In genomic region chr5:172802585-172803176, GRCh38 we compare ENCODE assay signal across 16 cellular contexts. TPM values are rescaled to one million over a fixed set of nuclear protein-coding genes. Genes with fewer than 3 reads are reported as not detected.
DNase-seq lines count a peak whose midpoint lies in the region; ATAC-seq, FAIRE-seq and TF ChIP-seq lines count a peak whose summit lies in the region.
"Had no signal": no experiment of that assay in that cellular context is flagged by ENCODE, and none has a peak within 500 bp of the region (broad histone marks: within the 10 kb centered on the region; RNA-seq: fewer than 3 reads in every experiment).

No MANE protein-coding gene starts in this region.

- no peak overlapping the region for H3K27ac Mint-ChIP-seq in Calu3 (ENCODE audit: unreplicated experiment)

- H3K27me3 ChIP-seq in PC-3 (ENCODE audit: low read length) (no peaks in the 10 kb centered on the region), bronchial epithelial cell (ENCODE audit: control insufficient read depth, insufficient read depth, low read length) (no peaks in the 10 kb centered on the region), keratinocyte (ENCODE audit: control insufficient read depth, extremely low read depth, insufficient read depth, low read length) (no peaks in the 10 kb centered on the region)
- H3K27me3 ChIP-seq: BLaER1, cardiac muscle cell, SJCRH30 had no signal

- peaks cover 22% of the 10 kb centered on the region for H3K36me3 Mint-ChIP-seq in Calu3 (ENCODE audit: insufficient read depth, unreplicated experiment)

- H3K9ac ChIP-seq in PC-3 (ENCODE audit: low read length) (no peak overlapping the region; the same call in 1 of the 2 replicates), keratinocyte (ENCODE audit: control insufficient read depth, extremely low read depth, insufficient read depth, low read length) (no peak overlapping the region)

- H3K4me1 ChIP-seq in PC-3 (ENCODE audit: insufficient read depth, low read length) (peaks cover 60% of the 10 kb centered on the region), keratinocyte (ENCODE audit: control insufficient read depth, extremely low read depth, insufficient read depth, low read length) (peaks cover 56% of the 10 kb centered on the region)

- H3K4me3 ChIP-seq in PC-3 (ENCODE audit: low read length) (no peak overlapping the region), bronchial epithelial cell (ENCODE audit: low read depth, low read length) (no peak overlapping the region), keratinocyte (ENCODE audit: control insufficient read depth in 2 of 3, extremely low read depth in 1 of 3, insufficient read depth in 2 of 3, low read depth in 1 of 3, low read length in 3 of 3) (no peak overlapping the region)
- H3K4me3 ChIP-seq: BLaER1, cardiac muscle cell, SJCRH30 had no signal

- H3K4me1 Mint-ChIP-seq in Calu3 (ENCODE audit: low read depth, unreplicated experiment) = peaks cover 59% of the 10 kb centered on the region

- H2AFZ ChIP-seq in PC-3 (ENCODE audit: low read length) = no peak overlapping the region
- no peak overlapping the region for H2AFZ ChIP-seq in keratinocyte (ENCODE audit: control insufficient read depth, low read length)

- H3K9me3 ChIP-seq in PC-3 (ENCODE audit: low read length) (no peaks in the 10 kb centered on the region), keratinocyte (ENCODE audit: control insufficient read depth, low read depth, low read length) (no peaks in the 10 kb centered on the region)
- H3K9me3 ChIP-seq: BLaER1 had no signal

- no peaks in the 10 kb centered on the region for H3F3A ChIP-seq in PC-3 (ENCODE audit: low read length, unreplicated experiment)

- POLR2A ChIA-PET in PC-3 (lab: Charles Lee; ENCODE audit: unreplicated experiment) = no interaction called here

- H3K4me2 ChIP-seq in PC-3 (ENCODE audit: low read length) (no peak overlapping the region), keratinocyte (ENCODE audit: control insufficient read depth, extremely low read depth, insufficient read depth, low read depth, low read length) (no peak overlapping the region)

- peak overlapping the region; percentile 94; the same call in 1 of the 2 replicates for H3K27ac ChIP-seq in PC-3 (ENCODE audit: low read length)
- H3K27ac ChIP-seq in keratinocyte (ENCODE audit: control insufficient read depth, insufficient read depth, low read length) = peak overlapping the region; percentile 93
- H3K27ac ChIP-seq: cardiac muscle cell, SJCRH30 had no signal

- no peaks in the 10 kb centered on the region for H3K79me2 ChIP-seq in PC-3 (ENCODE audit: low read length)
- H3K79me2 ChIP-seq in keratinocyte (ENCODE audit: control insufficient read depth, insufficient read depth, low read length) = no peaks in the 10 kb centered on the region

- intact Hi-C loops in PC-3 (cut with micrococcal nuclease) (no loop called here), Calu3 (cut with micrococcal nuclease; ENCODE audit: unreplicated experiment) (no loop called here)

- H3K36me3 ChIP-seq in PC-3 (ENCODE audit: low read depth, low read length) (no peaks in the 10 kb centered on the region), bronchial epithelial cell (ENCODE audit: control insufficient read depth, insufficient read depth, low read length) (no peaks in the 10 kb centered on the region), keratinocyte (ENCODE audit: control insufficient read depth in 2 of 2, extremely low read depth in 1 of 2, insufficient read depth in 2 of 2, low read length in 2 of 2) (no peaks in the 10 kb centered on the region)
- H3K36me3 ChIP-seq: BLaER1, cardiac muscle cell, SJCRH30 had no signal

- no peaks in the 10 kb centered on the region for H3K9me3 Mint-ChIP-seq in Calu3 (ENCODE audit: low read depth, unreplicated experiment)

- dilution Hi-C loops in keratinocyte (cut with MboI; ENCODE audit: extremely low pct_ligation_motif_present, low sequenced_read_pairs) = no loop called here

- CTCF ChIA-PET in PC-3 (lab: Charles Lee) = no interaction called here
- CTCF ChIA-PET in Calu3 (lab: Charles Lee) = interaction anchor here (0.8 kb wide), 1 partner anchor 31 kb away, joined by 4 read pairs; no protein-coding TSS in a partner anchor

- BruUV-seq in PC-3 (replicated peaks; lab: Mats Ljungman, UMichigan) = no TSS peak
- BruUV-seq in Calu3 (replicated peaks; lab: Mats Ljungman, UMichigan) = no TSS peak

- DNase-seq in Daoy (ENCODE audit: low read depth) (peak; percentile 56), PC-3 (peak; percentile 69), bronchial epithelial cell (ENCODE audit: low read depth) (peak; percentile 69), keratinocyte (ENCODE audit: low read depth, low spot score) (no peak), SW480 (ENCODE audit: low spot score) (no peak), Calu3 (no peak), occipital lobe (lab: John Stamatoyannopoulos, UW) (no peak)
- DNase-seq: activated gamma-delta T cell treated with Interleukin-2 at 50 U/mL for 16 hours, left ventricle myocardium superior, MM.1S, NCI-H2171, SJCRH30 had no signal

- TF ChIP-seq CTCF in PC-3 (conservative IDR thresholded peaks at IDR 0.05; ENCODE audit: low read depth, low read length) (no peak), bronchial epithelial cell (IDR thresholded peaks at IDR 0.05; ENCODE audit: insufficient read depth, low read length, severe bottlenecking) (no peak), keratinocyte (optimal IDR thresholded peaks at IDR 0.05 in 1 of 3, IDR thresholded peaks at IDR 0.05 in 1 of 3, conservative IDR thresholded peaks at IDR 0.05 in 1 of 3; ENCODE audit: extremely low read depth in 1 of 3, insufficient read depth in 2 of 3, low read length in 3 of 3) (no peak), Calu3 (IDR thresholded peaks at IDR 0.05; ENCODE audit: unreplicated experiment) (no peak)

- no peaks in the 10 kb centered on the region for H3K9me2 ChIP-seq in PC-3 (replicated peaks; ENCODE audit: low read length)

- H4K20me1 ChIP-seq in PC-3 (ENCODE audit: low read length) = no peaks in the 10 kb centered on the region
- no peaks in the 10 kb centered on the region for H4K20me1 ChIP-seq in keratinocyte (ENCODE audit: control insufficient read depth, extremely low read depth, insufficient read depth, low read length)
- H4K20me1 ChIP-seq: BLaER1 had no signal

- no peaks in the 10 kb centered on the region for H3K27me3 Mint-ChIP-seq in Calu3 (ENCODE audit: unreplicated experiment)

- FAIRE-seq in bronchial epithelial cell (lab: Jason Lieb, UNC) = no peak
- FAIRE-seq in keratinocyte (lab: Jason Lieb, UNC) = no peak
- FAIRE-seq: TTC549 had no signal

- no peak overlapping the region for H3K4me3 Mint-ChIP-seq in Calu3 (ENCODE audit: low read depth, unreplicated experiment)

- ATAC-seq in PC-3 = no peak
- no peak for ATAC-seq in HG03196 (IDR thresholded peaks at IDR 0.05; ENCODE audit: unreplicated experiment)
- ATAC-seq: left ventricle myocardium superior had no signal

- no peaks in the 10 kb centered on the region for H3K9me1 ChIP-seq in keratinocyte (ENCODE audit: control insufficient read depth, extremely low read depth, insufficient read depth, low read length)

RNA-seq across cellular contexts. Expression of gene ERGIC1, which starts 31.4 kb away (rescaled TPM):
- total RNA-seq in Daoy (2014; rRNA removed; shearing (Covaris generic)) = 77.2 and 77.4 TPM in 2 replicates
- total RNA-seq in PC-3 (2014; rRNA removed) = 124 and 148 TPM in 2 replicates
- 105 and 116 TPM in 2 replicates for total RNA-seq in bronchial epithelial cell
- polyA plus RNA-seq in keratinocyte = 89.5 to 105 TPM (median 93.4 TPM) in 3 replicates
- 25.2 TPM for polyA plus RNA-seq in keratinocyte (2011; ENCODE audit: low read depth)
- 92.4 and 115 TPM in 2 replicates for polyA plus RNA-seq in keratinocyte (2011; cell fraction: cytosol; rRNA removed)
- 48.2 and 60.3 TPM in 2 replicates for polyA plus RNA-seq in keratinocyte (2011; cell fraction: nucleus; rRNA removed)
- polyA plus RNA-seq in keratinocyte (2012; ENCODE audit: low replicate concordance) = 51.3 and 98.7 TPM in 2 replicates
- 162 to 220 TPM (median 183 TPM) in 3 replicates for polyA minus RNA-seq in keratinocyte
- polyA minus RNA-seq in keratinocyte (2011; cell fraction: cytosol; rRNA and poly(A)+ RNA removed) = 102 TPM
- polyA minus RNA-seq in keratinocyte (2011; cell fraction: nucleus; rRNA and poly(A)+ RNA removed) = 34.2 and 59.5 TPM in 2 replicates
- total RNA-seq in Calu3 (2022) = 231 and 235 TPM in 2 replicates
- total RNA-seq in occipital lobe = 41.5 TPM

RNA-seq across cellular contexts. Expression of gene DUSP1, which starts 31.7 kb away (rescaled TPM):
- total RNA-seq in Daoy (2014; rRNA removed; shearing (Covaris generic)) = 64.8 and 67.7 TPM in 2 replicates
- total RNA-seq in PC-3 (2014; rRNA removed) = 522 and 586 TPM in 2 replicates
- 114 and 194 TPM in 2 replicates for total RNA-seq in bronchial epithelial cell
- polyA plus RNA-seq in keratinocyte = 10.4 to 303 TPM (median 174 TPM) in 3 replicates
- 68.7 TPM for polyA plus RNA-seq in keratinocyte (2011; ENCODE audit: low read depth)
- polyA plus RNA-seq in keratinocyte (2011; cell fraction: cytosol; rRNA removed) = 98.5 and 108 TPM in 2 replicates
- polyA plus RNA-seq in keratinocyte (2011; cell fraction: nucleus; rRNA removed) = 553 and 700 TPM in 2 replicates
- 7.0 and 200 TPM in 2 replicates for polyA plus RNA-seq in keratinocyte (2012; ENCODE audit: low replicate concordance)
- 17.6 to 194 TPM (median 125 TPM) in 3 replicates for polyA minus RNA-seq in keratinocyte
- polyA minus RNA-seq in keratinocyte (2011; cell fraction: cytosol; rRNA and poly(A)+ RNA removed) = 131 TPM
- polyA minus RNA-seq in keratinocyte (2011; cell fraction: nucleus; rRNA and poly(A)+ RNA removed) = 374 and 410 TPM in 2 replicates
- total RNA-seq in Calu3 (2022) = 38.1 and 50.5 TPM in 2 replicates
- total RNA-seq in occipital lobe = 54.1 TPM

Comparison
In these comparisons a context has a peak if more than half of its experiments do, and no peak if none do; other contexts are left out.
1. DNase-seq: peak in Daoy (single experiment), PC-3 (single experiment) and bronchial epithelial cell (single experiment); none in keratinocyte (single experiment), SW480 (single experiment), Calu3 (single experiment) and occipital lobe (single experiment).